In genomic region chr11:43579171-43579918, GRCh38 we compare ENCODE assay signal across 8 cellular contexts.
DNase-seq lines count a peak whose midpoint lies in the region; ATAC-seq and TF ChIP-seq lines count a peak whose summit lies in the region.

No MANE protein-coding gene starts in this region.

- no peak for TF ChIP-seq EP300 in gastroesophageal sphincter (IDR thresholded peaks at IDR 0.05)

- H3K27ac ChIP-seq in gastroesophageal sphincter, result no peak overlapping the region

- peak in 2 of 4 experiments; percentile 11 to 29 for TF ChIP-seq CTCF in gastroesophageal sphincter (IDR thresholded peaks at IDR 0.05)
- peak; percentile 52 for TF ChIP-seq CTCF in progenitor cell of endocrine pancreas (IDR thresholded peaks at IDR 0.05; ENCODE audit: unreplicated experiment)

- H3K4me1 ChIP-seq in gastroesophageal sphincter, result peaks cover 3 to 71% (median 33%) of the 10 kb centered on the region in 3 donors

- peaks cover 3% of the 10 kb centered on the region for H3K36me3 Mint-ChIP-seq in activated CD8-positive, alpha-beta memory T cell treated with anti-CD3 and anti-CD28 coated beads, Interleukin-2, amount 10 ng/mL, durations not matched to agents 7 days and 5 days
- H3K36me3 Mint-ChIP-seq in progenitor cell of endocrine pancreas (ENCODE audit: insufficient read depth), result no peaks in the 10 kb centered on the region

- H3K9me3 ChIP-seq in MG63, result no peaks in the 10 kb centered on the region
- H3K9me3 ChIP-seq in gastroesophageal sphincter, result no peaks in the 10 kb centered on the region

- ATAC-seq in activated CD8-positive, alpha-beta memory T cell treated with anti-CD3 and anti-CD28 coated beads, Interleukin-2, amount 10 ng/mL, durations not matched to agents 7 days and 5 days, result peak; percentile 47
- ATAC-seq in gastroesophageal sphincter, result peak; percentile 17
- no peak for ATAC-seq in esophagus mucosa

- CTCF ChIA-PET in activated CD8-positive, alpha-beta memory T cell treated with anti-CD3 and anti-CD28 coated beads, Interleukin-2, amount 10 ng/mL, durations not matched to agents 7 days and 5 days (lab: Charles Lee), result interaction anchor here (1.4 kb wide), 1 partner anchor 14 kb away, joined by 3 read pairs; no protein-coding TSS in a partner anchor

- TF ChIP-seq POLR2A in gastroesophageal sphincter (IDR thresholded peaks at IDR 0.05), result no peak

- H3K4me3 ChIP-seq in MG63 (peak overlapping the region; percentile 42), gastroesophageal sphincter (peak overlapping the region; percentile 15 to 54)

- H3K4me1 Mint-ChIP-seq in activated CD8-positive, alpha-beta memory T cell treated with anti-CD3 and anti-CD28 coated beads, Interleukin-2, amount 10 ng/mL, durations not matched to agents 7 days and 5 days, result peaks cover 27% of the 10 kb centered on the region
- H3K4me1 Mint-ChIP-seq in progenitor cell of endocrine pancreas (ENCODE audit: low read depth), result peaks cover 14% of the 10 kb centered on the region

- peak overlapping the region; percentile 55 for H3K4me3 Mint-ChIP-seq in activated CD8-positive, alpha-beta memory T cell treated with anti-CD3 and anti-CD28 coated beads, Interleukin-2, amount 10 ng/mL, durations not matched to agents 7 days and 5 days
- peak overlapping the region; percentile 74 for H3K4me3 Mint-ChIP-seq in progenitor cell of endocrine pancreas (ENCODE audit: low read depth)

- 0 to 3% methylated on average over 4 to 7 of the region's 83 CpGs for WGBS in gastroesophageal sphincter (ENCODE audit: low coverage in 1 of 2), 2 donors

- no peak overlapping the region for H3K27ac Mint-ChIP-seq in activated CD8-positive, alpha-beta memory T cell treated with anti-CD3 and anti-CD28 coated beads, Interleukin-2, amount 10 ng/mL, durations not matched to agents 7 days and 5 days
- no peak overlapping the region for H3K27ac Mint-ChIP-seq in progenitor cell of endocrine pancreas

- H3K9me3 Mint-ChIP-seq in activated CD8-positive, alpha-beta memory T cell treated with anti-CD3 and anti-CD28 coated beads, Interleukin-2, amount 10 ng/mL, durations not matched to agents 7 days and 5 days (ENCODE audit: low read depth), result no peaks in the 10 kb centered on the region
- no peaks in the 10 kb centered on the region for H3K9me3 Mint-ChIP-seq in progenitor cell of endocrine pancreas (ENCODE audit: low read depth)

- H3K27me3 Mint-ChIP-seq in activated CD8-positive, alpha-beta memory T cell treated with anti-CD3 and anti-CD28 coated beads, Interleukin-2, amount 10 ng/mL, durations not matched to agents 7 days and 5 days, result peaks cover 97% of the 10 kb centered on the region
- H3K27me3 Mint-ChIP-seq in progenitor cell of endocrine pancreas, result peaks cover 97% of the 10 kb centered on the region

- H3K36me3 ChIP-seq in MG63 (no peaks in the 10 kb centered on the region), gastroesophageal sphincter (no peaks in the 10 kb centered on the region)

- H3K27me3 ChIP-seq in MG63 (peaks cover 96% of the 10 kb centered on the region), gastroesophageal sphincter (peaks cover 100% of the 10 kb centered on the region)

- DNase-seq in activated T-cell treated with anti-CD3 and anti-CD28 coated beads for 24 hours (ENCODE audit: low read depth) (peak; percentile 28), MG63 (peak; percentile 32), progenitor cell of endocrine pancreas (ENCODE audit: low spot score, unreplicated experiment) (no peak), NCI-H2029 treated with DMSO at 0.1 percent for 48 hours (lab: John Stamatoyannopoulos, UW) (no peak)
- no peak for DNase-seq in activated T-cell treated with anti-CD3 and anti-CD28 coated beads, Interleukin-2, amount 50 U/mL, for 1 hour
- DNase-seq in activated CD8-positive, alpha-beta memory T cell treated with anti-CD3 and anti-CD28 coated beads, Interleukin-2, amount 10 ng/mL, durations not matched to agents 7 days and 5 days, result peak; percentile 56

Comparison
In these comparisons a context has a peak if more than half of its experiments do, and no peak if none do; other contexts are left out.
1. DNase-seq: peak in activated T-cell treated with anti-CD3 and anti-CD28 coated beads for 24 hours (single experiment), MG63 (single experiment) and activated CD8-positive, alpha-beta memory T cell treated with anti-CD3 and anti-CD28 coated beads, Interleukin-2, amount 10 ng/mL, durations not matched to agents 7 days and 5 days (single experiment); none in activated T-cell treated with anti-CD3 and anti-CD28 coated beads, Interleukin-2, amount 50 U/mL, for 1 hour (single experiment), progenitor cell of endocrine pancreas (single experiment) and NCI-H2029 treated with DMSO at 0.1 percent for 48 hours (single experiment).